ENCODE assay signal across 13 cellular contexts in genomic region chrX:1587161-1587560, GRCh38. TPM values are rescaled to one million over a fixed set of nuclear protein-coding genes. Genes with fewer than 3 reads are reported as not detected.
DNase-seq lines count a peak whose midpoint lies in the region; ATAC-seq, FAIRE-seq and TF ChIP-seq lines count a peak whose summit lies in the region.
"Had no signal": no experiment of that assay in that cellular context is flagged by ENCODE, and none has a peak within 500 bp of the region (broad histone marks: within the 10 kb centered on the region; RNA-seq: fewer than 3 reads in every experiment).

No MANE protein-coding gene starts in this region.

- no peak overlapping the region for H3K14ac ChIP-seq in H1 (ENCODE audit: insufficient read length)

- no peaks in the 10 kb centered on the region; the same call in 1 of the 2 replicates for H3K23me2 ChIP-seq in H1 (ENCODE audit: low read depth, low read length)

- H3K9ac ChIP-seq in H1 (replicated peaks in 1 of 4; ENCODE audit: extremely low read depth in 1 of 4, low read depth in 3 of 4, low read length in 3 of 4): no peak overlapping the region

- no peak overlapping the region for H3K4ac ChIP-seq in H1 (replicated peaks; ENCODE audit: insufficient read length, low read depth, low read length)

- no peaks in the 10 kb centered on the region for H3K79me1 ChIP-seq in H1 (ENCODE audit: low read depth, low read length)

- intact Hi-C loops in heart right ventricle (cut with DNase I): no loop called here
- intact Hi-C loops in stomach (cut with DNase I; ENCODE audit: low total_unique reads): no loop called here
- intact Hi-C loops in A673 (cut with micrococcal nuclease; ENCODE audit: unreplicated experiment): no loop called here

- H3K9me3 ChIP-seq in right atrium auricular region (no peaks in the 10 kb centered on the region), heart right ventricle (no peaks in the 10 kb centered on the region), H1 (ENCODE audit: insufficient read depth in 2 of 2, low read depth in 1 of 2, low read length in 1 of 2) (no peaks in the 10 kb centered on the region), stomach (no peaks in the 10 kb centered on the region), A673 (ENCODE audit: low read depth, low read length, poor library complexity, severe bottlenecking) (no peaks in the 10 kb centered on the region)
- H3K9me3 ChIP-seq: adrenal gland, BE2C had no signal

- H2BK5ac ChIP-seq in H1 (ENCODE audit: low read depth, low read length): no peak overlapping the region

- TF ChIP-seq EP300 in H1 (IDR thresholded peaks at IDR 0.05; ENCODE audit: borderline replicate concordance in 1 of 2, low read depth in 2 of 2, low read length in 2 of 2) (no peak), stomach (IDR thresholded peaks at IDR 0.05) (no peak)

- H2BK15ac ChIP-seq in H1 (ENCODE audit: low read length): no peak overlapping the region

- 0 out of 2 replicates have a peak overlapping the region, but pooled peaks have one; percentile 70 for H2AFZ ChIP-seq in H1 (ENCODE audit: low read length)

- H3K23ac ChIP-seq in H1 (ENCODE audit: insufficient read length): no peak overlapping the region

- no peak overlapping the region for H3K27ac ChIP-seq in right atrium auricular region
- H3K27ac ChIP-seq in heart right ventricle: no peak overlapping the region
- no peak overlapping the region for H3K27ac ChIP-seq in H1 (ENCODE audit: low read depth, low read length)
- no peak overlapping the region for H3K27ac ChIP-seq in stomach
- H3K27ac ChIP-seq in A673 (ENCODE audit: low read depth, low read length, poor library complexity, severe bottlenecking): no peak overlapping the region
- no peak overlapping the region for H3K27ac ChIP-seq in foreskin keratinocyte
- H3K27ac ChIP-seq: adrenal gland had no signal

- H3K4me3 ChIP-seq in right atrium auricular region (no peak overlapping the region), heart right ventricle (no peak overlapping the region), NB4 (ENCODE audit: low read depth, low read length) (no peak overlapping the region), H1 (ENCODE audit: extremely low read depth in 1 of 4, insufficient read depth in 2 of 4, low read depth in 3 of 4, low read length in 4 of 4) (no peak overlapping the region), stomach (no peak overlapping the region), A673 (ENCODE audit: low read depth, low read length, poor library complexity, severe bottlenecking) (no peak overlapping the region)
- H3K4me3 ChIP-seq: adrenal gland had no signal

- H2BK120ac ChIP-seq in H1 (replicated peaks; ENCODE audit: low read depth, low read length): peak overlapping the region; percentile 16

- H3K27me3 ChIP-seq in right atrium auricular region (no peaks in the 10 kb centered on the region), heart right ventricle (peaks cover 0 to 3% (median 0%) of the 10 kb centered on the region in 7 donors), H1 (replicated peaks in 1 of 4; ENCODE audit: control insufficient read depth in 3 of 4, extremely low read depth in 1 of 4, insufficient read depth in 3 of 4, low read length in 3 of 4) (no peaks in the 10 kb centered on the region), stomach (no peaks in the 10 kb centered on the region), A673 (replicated peaks; ENCODE audit: insufficient read depth, low read depth, low read length, poor library complexity) (no peaks in the 10 kb centered on the region), foreskin keratinocyte (no peaks in the 10 kb centered on the region)
- H3K27me3 ChIP-seq: adrenal gland, BE2C had no signal

- H4K20me1 ChIP-seq in H1 (replicated peaks in 1 of 2; ENCODE audit: control insufficient read depth in 1 of 2, insufficient read depth in 2 of 2, low read length in 2 of 2): no peaks in the 10 kb centered on the region

- H2BK12ac ChIP-seq in H1 (ENCODE audit: low read depth, low read length): no peak overlapping the region

- ATAC-seq in heart right ventricle (no peak), foreskin keratinocyte (no peak)

- no peak for TF ChIP-seq POLR2A in NB4 (IDR thresholded peaks at IDR 0.05; ENCODE audit: extremely low read depth, insufficient read length)
- TF ChIP-seq POLR2A in H1 (IDR thresholded peaks at IDR 0.05; ENCODE audit: control extremely low read depth in 1 of 2, low read depth in 2 of 2, low read length in 2 of 2): no peak
- no peak for TF ChIP-seq POLR2A in stomach (IDR thresholded peaks at IDR 0.05)

- 27 to 43% methylated on average over 5 of the region's 5 CpGs for WGBS in heart right ventricle, 2 donors
- 76% methylated on average over 5 of the region's 5 CpGs; no CpG with 5 or more reads in 1 of the 2 experiments for WGBS in H1 (ENCODE audit: extremely low coverage in 1 of 2, insufficient coverage in 1 of 2, insufficient read length in 1 of 2, insufficient replicate concordance in 2 of 2, low coverage in 1 of 2, low lambda C conversion rate in 2 of 2, missing lambda C conversion rate in 1 of 2), 2 experiments
- 26 to 52% (median 33%) methylated on average over 5 of the region's 5 CpGs for WGBS in stomach, 5 donors

- H3K18ac ChIP-seq in H1 (ENCODE audit: extremely low read depth, low read length): no peak overlapping the region

- peaks cover 4% of the 10 kb centered on the region in 2 experiments; a peak in 3 of 4 replicates for H3K79me2 ChIP-seq in H1 (ENCODE audit: control insufficient read depth in 1 of 2, insufficient read depth in 2 of 2, low read length in 2 of 2)

- CTCF ChIA-PET in H1 (lab: Charles Lee; ENCODE audit: partially characterized antibody): no interaction called here
- CTCF ChIA-PET in A673 (lab: Charles Lee): no interaction called here

- H2BK20ac ChIP-seq in H1 (ENCODE audit: low read length): no peak overlapping the region

- POLR2A ChIA-PET in H1 (lab: Charles Lee; ENCODE audit: partially characterized antibody): no interaction called here
- POLR2A ChIA-PET in A673 (lab: Charles Lee; ENCODE audit: low non-redundant PET): no interaction called here

- no peak overlapping the region for H4K5ac ChIP-seq in H1 (ENCODE audit: insufficient read length, low read depth, low read length)

- H3K4me1 ChIP-seq in right atrium auricular region (peaks cover 0 to under 1% of the 10 kb centered on the region in 2 donors), heart right ventricle (peaks cover 0 to 5% (median 0%) of the 10 kb centered on the region in 9 donors), H1 (replicated peaks in 1 of 4; ENCODE audit: control insufficient read depth in 3 of 4, insufficient read depth in 4 of 4, low read length in 3 of 4) (peaks cover 0 to 3% (median under 1%) of the 10 kb centered on the region in 4 experiments; a peak in 4 of 7 replicates), stomach (peaks cover under 1 to 8% (median 4%) of the 10 kb centered on the region in 4 donors), A673 (ENCODE audit: insufficient read depth, low read length, poor library complexity, severe bottlenecking) (no peaks in the 10 kb centered on the region), foreskin keratinocyte (no peaks in the 10 kb centered on the region)
- H3K4me1 ChIP-seq: BE2C had no signal

- TF ChIP-seq CTCF in right atrium auricular region (IDR thresholded peaks at IDR 0.05): no peak
- TF ChIP-seq CTCF in heart right ventricle (IDR thresholded peaks at IDR 0.05): no peak
- no peak for TF ChIP-seq CTCF in NB4 (IDR thresholded peaks at IDR 0.05; ENCODE audit: low read depth, low read length)
- TF ChIP-seq CTCF in H1 (IDR thresholded peaks at IDR 0.05; ENCODE audit: control extremely low read depth in 1 of 3, insufficient read depth in 1 of 3, low read depth in 1 of 3, low read length in 3 of 3): no peak
- TF ChIP-seq CTCF in stomach (IDR thresholded peaks at IDR 0.05): no peak
- no peak for TF ChIP-seq CTCF in A673 (conservative IDR thresholded peaks at IDR 0.05; ENCODE audit: low read depth, low read length)
- TF ChIP-seq CTCF in foreskin keratinocyte (conservative IDR thresholded peaks at IDR 0.05): no peak

- no peak overlapping the region for H3K4me2 ChIP-seq in H1 (ENCODE audit: insufficient read depth in 1 of 2, low read depth in 2 of 2, low read length in 2 of 2)

- FAIRE-seq in H1 (lab: Jason Lieb, UNC): no peak

- no peak for TF ChIP-seq RAD21 in H1 (IDR thresholded peaks at IDR 0.05 in 1 of 2, conservative IDR thresholded peaks at IDR 0.05 in 1 of 2; ENCODE audit: low read depth in 2 of 2, low read length in 2 of 2)

- DNase-seq in right atrium auricular region (ENCODE audit: low spot score): peak; percentile 21
- DNase-seq in heart right ventricle: no peak
- DNase-seq in NB4 (ENCODE audit: low read depth): peak; percentile 68
- peak in 1 of 2 experiments; percentile 30 for DNase-seq in H1 (ENCODE audit: low read depth in 1 of 2, low spot score in 2 of 2)
- peak; percentile 16 for DNase-seq in stomach
- no peak for DNase-seq in NCI-H2029 treated with DMSO at 0.1 percent for 48 hours (lab: John Stamatoyannopoulos, UW)
- no peak for DNase-seq in A673 (ENCODE audit: low spot score)
- no peak for DNase-seq in foreskin keratinocyte
- DNase-seq: adrenal gland; BE2C; stimulated activated naive CD4-positive, alpha-beta T cell had no signal

- H3K36me3 ChIP-seq in right atrium auricular region (no peaks in the 10 kb centered on the region), heart right ventricle (no peaks in the 10 kb centered on the region), H1 (ENCODE audit: control insufficient read depth in 2 of 4, insufficient read depth in 4 of 4, low read length in 3 of 4) (no peaks in the 10 kb centered on the region), stomach (no peaks in the 10 kb centered on the region), A673 (ENCODE audit: insufficient read depth, low read length, poor library complexity, severe bottlenecking) (no peaks in the 10 kb centered on the region)
- H3K36me3 ChIP-seq: adrenal gland, BE2C had no signal

- no peak overlapping the region for H3K56ac ChIP-seq in H1 (replicated peaks; ENCODE audit: insufficient read length, low read depth, low read length)

- no peak overlapping the region for H2AK5ac ChIP-seq in H1 (ENCODE audit: low read depth, low read length)

- no peak overlapping the region for H4K91ac ChIP-seq in H1 (replicated peaks; ENCODE audit: insufficient read length, low read length)

- no peak overlapping the region for H4K8ac ChIP-seq in H1 (ENCODE audit: extremely low read depth, insufficient read depth, low read length)

- no TSS peak for BruUV-seq in A673 (replicated peaks; lab: Mats Ljungman, UMichigan)

RNA-seq across cellular contexts. Expression of gene AKAP17A, which starts 4.2 kb away (rescaled TPM):
- total RNA-seq in right atrium auricular region: 10 to 100 TPM; 16.0 to 19.3 TPM
- total RNA-seq in heart right ventricle: 10 to 100 TPM; 12.2 to 20.3 (median 15.8) TPM
- polyA plus RNA-seq in heart right ventricle: 10 to 100 TPM; 21.1 to 35.6 TPM
- total RNA-seq in H1 (2021; fragmentation: NEBNext Ultra II Directional; extraction: Animal tissue kit (Norgen Biotek cat#: 25700)): 40.6 and 41.2 TPM in 2 replicates
- 14.0 and 30.4 TPM in 2 replicates for polyA plus RNA-seq in H1 (2011; rRNA removed)
- polyA plus RNA-seq in H1 (2011; cell fraction: cytosol; rRNA removed): 27.5 TPM
- polyA plus RNA-seq in H1 (2011; cell fraction: nucleus; rRNA removed): 103 TPM
- polyA plus RNA-seq in H1 (2012, experiment 1 of 2): 29.0 to 36.4 TPM (median 33.3 TPM) in 4 replicates
- 15.5 TPM for polyA plus RNA-seq in H1 (2012, experiment 2 of 2)
- polyA plus RNA-seq in H1 (2013, experiment 1 of 2): 29.5 TPM
- polyA plus RNA-seq in H1 (2013, experiment 2 of 2): 28.0 TPM
- 4.9 and 7.3 TPM in 2 replicates for polyA minus RNA-seq in H1 (2011; rRNA and poly(A)+ RNA removed)
- 12.1 TPM for polyA minus RNA-seq in H1 (2011; cell fraction: cytosol; rRNA and poly(A)+ RNA removed)
- 19.2 TPM for polyA minus RNA-seq in H1 (2011; cell fraction: nucleus; rRNA and poly(A)+ RNA removed)
- 100 to 1,000 TPM in 3 of 5 donors, 10 to 100 TPM in 2; 32.3 to 141 (median 109) TPM for total RNA-seq in stomach
- polyA plus RNA-seq in stomach: 10 to 100 TPM; 13.3 to 32.6 (median 15.8) TPM
- total RNA-seq in A673 (2021): 39.7 TPM in 2 replicates
- total RNA-seq in foreskin keratinocyte: 22.5 and 23.5 TPM in 2 replicates
- polyA plus RNA-seq in foreskin keratinocyte: 14.3 and 14.6 TPM in 2 replicates

RNA-seq across cellular contexts. Expression of gene ASMT, which starts 27.7 kb away (rescaled TPM):
- not detected for total RNA-seq in right atrium auricular region
- not detected for total RNA-seq in heart right ventricle
- polyA plus RNA-seq in heart right ventricle: under 1 TPM; 0.09 to 0.37 TPM
- total RNA-seq in H1 (2021; fragmentation: NEBNext Ultra II Directional; extraction: Animal tissue kit (Norgen Biotek cat#: 25700)): 1.4 and 1.5 TPM in 2 replicates
- 2.6 and 3.1 TPM in 2 replicates for polyA plus RNA-seq in H1 (2011; rRNA removed)
- polyA plus RNA-seq in H1 (2011; cell fraction: cytosol; rRNA removed): 2.8 TPM
- 1.7 TPM for polyA plus RNA-seq in H1 (2011; cell fraction: nucleus; rRNA removed)
- polyA plus RNA-seq in H1 (2012, experiment 1 of 2): 2.6 to 3.1 TPM (median 2.7 TPM) in 4 replicates
- polyA plus RNA-seq in H1 (2012, experiment 2 of 2): 1.7 TPM
- 0.26 TPM for polyA plus RNA-seq in H1 (2013, experiment 1 of 2)
- polyA plus RNA-seq in H1 (2013, experiment 2 of 2): 0.37 TPM
- polyA minus RNA-seq in H1 (2011; rRNA and poly(A)+ RNA removed): 2.2 and 5.2 TPM in 2 replicates
- polyA minus RNA-seq in H1 (2011; cell fraction: cytosol; rRNA and poly(A)+ RNA removed): 1.1 TPM
- not detected for polyA minus RNA-seq in H1 (2011; cell fraction: nucleus; rRNA and poly(A)+ RNA removed)
- not detected for total RNA-seq in stomach
- polyA plus RNA-seq in stomach: under 1 TPM in 1 of 3 donors, not detected in 2; 0.43 TPM
- not detected in 2 replicates for total RNA-seq in A673 (2021)
- not detected in 2 replicates for total RNA-seq in foreskin keratinocyte
- not detected in 2 replicates for polyA plus RNA-seq in foreskin keratinocyte
- total RNA-seq: fibroblast of lung, renal cortical epithelial cell had no signal
- polyA plus RNA-seq: fibroblast of lung had no signal

RNA-seq across cellular contexts. Expression of gene P2RY8, which starts 50.2 kb away (rescaled TPM):
- total RNA-seq in right atrium auricular region: 1 to 10 TPM in 1 of 2 donors, under 1 TPM in 1; 0.93 to 1.3 TPM
- total RNA-seq in heart right ventricle: 1 to 10 TPM; 1.2 to 6.7 (median 4.1) TPM
- 1 to 10 TPM; 1.0 to 3.2 TPM for polyA plus RNA-seq in heart right ventricle
- 0.09 and 0.11 TPM in 2 replicates for total RNA-seq in H1 (2021; fragmentation: NEBNext Ultra II Directional; extraction: Animal tissue kit (Norgen Biotek cat#: 25700))
- polyA plus RNA-seq in H1 (2011; rRNA removed): 0.15 and 0.19 TPM in 2 replicates
- polyA plus RNA-seq in H1 (2011; cell fraction: cytosol; rRNA removed): 0.16 TPM
- 0.47 TPM for polyA plus RNA-seq in H1 (2011; cell fraction: nucleus; rRNA removed)
- polyA plus RNA-seq in H1 (2012, experiment 1 of 2): 0.08 to 0.36 TPM (median 0.27 TPM) in 4 replicates
- polyA plus RNA-seq in H1 (2012, experiment 2 of 2): 0.10 TPM
- 0.30 TPM for polyA plus RNA-seq in H1 (2013, experiment 1 of 2)
- 0.20 TPM for polyA plus RNA-seq in H1 (2013, experiment 2 of 2)
- 0.10 and 0.16 TPM in 2 replicates for polyA minus RNA-seq in H1 (2011; rRNA and poly(A)+ RNA removed)
- not detected for polyA minus RNA-seq in H1 (2011; cell fraction: cytosol; rRNA and poly(A)+ RNA removed)
- 0.20 TPM for polyA minus RNA-seq in H1 (2011; cell fraction: nucleus; rRNA and poly(A)+ RNA removed)
- total RNA-seq in stomach: 1 to 10 TPM in 3 of 5 donors, not detected in 2; 1.8 to 3.3 (median 1.9) TPM
- polyA plus RNA-seq in stomach: under 1 TPM; 0.31 to 0.76 (median 0.70) TPM
- total RNA-seq in A673 (2021): not detected in 2 replicates
- total RNA-seq in foreskin keratinocyte: not detected in 2 replicates
- polyA plus RNA-seq in foreskin keratinocyte: not detected in 2 replicates
- total RNA-seq: fibroblast of lung had no signal
- polyA plus RNA-seq: fibroblast of lung had no signal

Comparison
In these comparisons a context has a peak if more than half of its experiments do, and no peak if none do; other contexts are left out.
1. DNase-seq: peak in right atrium auricular region (single experiment), NB4 (single experiment) and stomach (single experiment); none in heart right ventricle (0 of 2), NCI-H2029 treated with DMSO at 0.1 percent for 48 hours (single experiment), A673 (single experiment) and foreskin keratinocyte (0 of 2).